ENCODE assay signal across 12 cellular contexts in genomic region chr22:46104881-46105493, GRCh38. TPM values are rescaled to one million over a fixed set of nuclear protein-coding genes. Genes with fewer than 3 reads are reported as not detected.
DNase-seq lines count a peak whose midpoint lies in the region; ATAC-seq, FAIRE-seq and TF ChIP-seq lines count a peak whose summit lies in the region.
"Had no signal": no experiment of that assay in that cellular context is flagged by ENCODE, and none has a peak within 500 bp of the region (broad histone marks: within the 10 kb centered on the region; RNA-seq: fewer than 3 reads in every experiment).

No MANE protein-coding gene starts in this region.

- no peak for DNase-seq in HCT116 (ENCODE audit: low read depth, low spot score)
- peak; percentile 79 for DNase-seq in MCF 10A (ENCODE audit: unreplicated experiment)
- DNase-seq in HepG2 (ENCODE audit: low spot score), result no peak
- no peak for DNase-seq in stomach
- DNase-seq in AG08395 (ENCODE audit: low spot score), result no peak
- no peak for DNase-seq in activated CD4-positive, alpha-beta T cell treated with anti-CD3 and anti-CD28 coated beads for 4 hours
- DNase-seq in type B pancreatic cell (ENCODE audit: extremely low spot score, unreplicated experiment), result no peak
- no peak for DNase-seq in HAP-1 (ENCODE audit: low spot score in 2 of 2)
- DNase-seq: activated CD8-positive, alpha-beta memory T cell treated with anti-CD3 and anti-CD28 coated beads, Interleukin-2, amount 50 U/mL, for 4 hours; cerebellar nuclear complex had no signal

- H3K36me3 ChIP-seq in HCT116 (ENCODE audit: control insufficient read depth in 1 of 2, insufficient read depth in 2 of 2, low read length in 2 of 2), result peaks cover 11 to 32% of the 10 kb centered on the region in 2 experiments; a peak in 3 of 4 replicates
- H3K36me3 ChIP-seq in HepG2 (replicated peaks in 1 of 2; ENCODE audit: control insufficient read depth in 1 of 2, insufficient read depth in 2 of 2, low read length in 2 of 2), result no peaks in the 10 kb centered on the region
- H3K36me3 ChIP-seq in stomach, result peaks cover 58 to 91% (median 79%) of the 10 kb centered on the region in 4 donors
- peaks cover 49% of the 10 kb centered on the region for H3K36me3 ChIP-seq in HAP-1 (replicated peaks)

- TF ChIP-seq RAD21 in HCT116 (IDR thresholded peaks at IDR 0.05; ENCODE audit: low read depth) (no peak), HepG2 (CRISPR knock-in tag; IDR thresholded peaks at IDR 0.05) (no peak)

- no peak for TF ChIP-seq POLR2A in HCT116 (IDR thresholded peaks at IDR 0.05; ENCODE audit: borderline replicate concordance, extremely low read depth, insufficient read depth, insufficient read length)
- no peak for TF ChIP-seq POLR2A in HepG2 (IDR thresholded peaks at IDR 0.05; ENCODE audit: insufficient read depth in 1 of 2, low read depth in 2 of 2, low read length in 2 of 2)
- no peak for TF ChIP-seq POLR2A in stomach (IDR thresholded peaks at IDR 0.05)

- H3K27me3 ChIP-seq in HCT116 (ENCODE audit: insufficient read depth, low read length), result no peaks in the 10 kb centered on the region
- peaks cover 6 to 20% of the 10 kb centered on the region in 2 experiments; a peak in 4 of 5 replicates for H3K27me3 ChIP-seq in HepG2 (ENCODE audit: control insufficient read depth in 1 of 2, insufficient read depth in 2 of 2, low read length in 2 of 2)
- H3K27me3 ChIP-seq in stomach, result no peaks in the 10 kb centered on the region
- H3K27me3 ChIP-seq in HAP-1 (ENCODE audit: low read depth), result no peaks in the 10 kb centered on the region

- H3K27ac ChIP-seq in HCT116 (ENCODE audit: low read depth, low read length), result peak overlapping the region; percentile 38; the same call in 1 of the 2 replicates
- H3K27ac ChIP-seq in HepG2 (ENCODE audit: extremely low read length, insufficient read depth, low read length), result no peak overlapping the region
- peak overlapping the region; percentile 65 to 91 (median 90) for H3K27ac ChIP-seq in stomach

- no peak for ATAC-seq in HCT116
- no peak for ATAC-seq in HepG2
- ATAC-seq: natural killer cell treated with Interleukin-12 subunit alpha and Interleukin-12 subunit beta and Interleukin-15 and Interleukin-18, amount 100 ng/mL, for 72 hours had no signal

- H3K9ac ChIP-seq in HCT116 (ENCODE audit: low read length) (no peak overlapping the region), HepG2 (ENCODE audit: insufficient read depth, low read depth, low read length) (no peak overlapping the region)

- TF ChIP-seq EP300 in HepG2 (IDR thresholded peaks at IDR 0.05; ENCODE audit: low read depth in 2 of 2, low read length in 2 of 2) (no peak), HepG2 (CRISPR knock-in tag; IDR thresholded peaks at IDR 0.05; ENCODE audit: borderline replicate concordance) (no peak), stomach (IDR thresholded peaks at IDR 0.05) (no peak)

- BruUV-seq in HCT116 (replicated peaks; lab: Mats Ljungman, UMichigan) (no TSS peak), MCF 10A (replicated peaks; lab: Mats Ljungman, UMichigan) (no TSS peak), HepG2 (replicated peaks; lab: Mats Ljungman, UMichigan) (no TSS peak)

- H3K36me3 Mint-ChIP-seq in MCF 10A (ENCODE audit: insufficient read depth, unreplicated experiment) (peaks cover 98% of the 10 kb centered on the region), type B pancreatic cell (no peaks in the 10 kb centered on the region)
- H3K36me3 Mint-ChIP-seq: natural killer cell treated with Interleukin-12 subunit alpha and Interleukin-12 subunit beta and Interleukin-15 and Interleukin-18, amount 100 ng/mL, for 72 hours had no signal

- H3K9me2 ChIP-seq in HCT116 (ENCODE audit: insufficient read depth), result no peaks in the 10 kb centered on the region

- H3K4me3 Mint-ChIP-seq in MCF 10A (ENCODE audit: unreplicated experiment) (no peak overlapping the region), type B pancreatic cell (no peak overlapping the region)
- H3K4me3 Mint-ChIP-seq: natural killer cell treated with Interleukin-12 subunit alpha and Interleukin-12 subunit beta and Interleukin-15 and Interleukin-18, amount 100 ng/mL, for 72 hours had no signal

- no peaks in the 10 kb centered on the region for H3K27me3 Mint-ChIP-seq in MCF 10A (ENCODE audit: insufficient read depth, unreplicated experiment)
- no peaks in the 10 kb centered on the region for H3K27me3 Mint-ChIP-seq in type B pancreatic cell
- H3K27me3 Mint-ChIP-seq: natural killer cell treated with Interleukin-12 subunit alpha and Interleukin-12 subunit beta and Interleukin-15 and Interleukin-18, amount 100 ng/mL, for 72 hours had no signal

- TF ChIP-seq CTCF in HCT116 (IDR thresholded peaks at IDR 0.05 in 2 of 3, conservative IDR thresholded peaks at IDR 0.05 in 1 of 3; ENCODE audit: borderline replicate concordance in 1 of 3, insufficient read depth in 1 of 3, low read depth in 2 of 3, low read length in 2 of 3) (no peak), MCF 10A (IDR thresholded peaks at IDR 0.05; ENCODE audit: unreplicated experiment) (peak; percentile 13), HepG2 (CRISPR knock-in tag; IDR thresholded peaks at IDR 0.05) (no peak), stomach (IDR thresholded peaks at IDR 0.05) (no peak), type B pancreatic cell (conservative IDR thresholded peaks at IDR 0.05) (no peak)

- H3K9me3 Mint-ChIP-seq in MCF 10A (ENCODE audit: unreplicated experiment) (no peaks in the 10 kb centered on the region), type B pancreatic cell (no peaks in the 10 kb centered on the region)
- H3K9me3 Mint-ChIP-seq: natural killer cell treated with Interleukin-12 subunit alpha and Interleukin-12 subunit beta and Interleukin-15 and Interleukin-18, amount 100 ng/mL, for 72 hours had no signal

- in situ Hi-C loops in HepG2 (cut with HindIII; ENCODE audit: extremely low pct_ligation_motif_present, low pct_unique_long_range_greater_than_20kb) (loop anchor here (5.0 to 25.0 kb wide), 2 partner anchors 93 to 468 kb away; no protein-coding TSS in a partner anchor), HAP-1 (cut with MboI; ENCODE audit: low sequenced_read_pairs) (no loop called here)

- intact Hi-C loops in HCT116 (cut with micrococcal nuclease), result no loop called here
- intact Hi-C loops in MCF 10A (cut with micrococcal nuclease), result loop anchor here (2.0 to 5.0 kb wide), 2 partner anchors 20 to 33 kb away; no protein-coding TSS in a partner anchor
- intact Hi-C loops in HepG2 (cut with micrococcal nuclease; ENCODE audit: unreplicated experiment), result no loop called here
- intact Hi-C loops in stomach (cut with DNase I; ENCODE audit: low total_unique reads), result no loop called here

- peaks cover 48% of the 10 kb centered on the region; the same call in 1 of the 2 replicates for H3K79me2 ChIP-seq in HCT116 (ENCODE audit: insufficient read depth, low read length)
- no peaks in the 10 kb centered on the region for H3K79me2 ChIP-seq in HepG2 (ENCODE audit: insufficient read depth, low read length)

- H4K20me1 ChIP-seq in HCT116 (ENCODE audit: insufficient read depth) (no peaks in the 10 kb centered on the region), HepG2 (ENCODE audit: insufficient read depth, low read length) (no peaks in the 10 kb centered on the region)

- H3K4me1 ChIP-seq in HCT116 (ENCODE audit: control insufficient read depth in 1 of 2, insufficient read depth in 2 of 2, low read length in 2 of 2), result peaks cover 3 to 46% of the 10 kb centered on the region in 2 experiments; a peak in 3 of 4 replicates
- H3K4me1 ChIP-seq in HepG2 (ENCODE audit: insufficient read depth, low read length), result peaks cover 54% of the 10 kb centered on the region
- H3K4me1 ChIP-seq in stomach, result peaks cover 81 to 100% (median 96%) of the 10 kb centered on the region in 4 donors
- no peaks in the 10 kb centered on the region for H3K4me1 ChIP-seq in HAP-1

- WGBS in HepG2 (ENCODE audit: low lambda C conversion rate), result no CpG with 5 or more reads among the region's 17 CpGs
- whole genome bisulfite sequencing in stomach, 5 donors, result 52 to 60% (median 53%) methylated on average over 14 to 17 of the region's 17 CpGs

- H3K4me2 ChIP-seq in HCT116 (ENCODE audit: low read length) (no peak overlapping the region), HepG2 (ENCODE audit: low read depth, low read length) (peak overlapping the region; percentile 93)

- H3K27ac Mint-ChIP-seq in MCF 10A (ENCODE audit: low read depth, unreplicated experiment) (peak overlapping the region; percentile 93), type B pancreatic cell (no peak overlapping the region)
- H3K27ac Mint-ChIP-seq: natural killer cell treated with Interleukin-12 subunit alpha and Interleukin-12 subunit beta and Interleukin-15 and Interleukin-18, amount 100 ng/mL, for 72 hours had no signal

- POLR2A ChIA-PET in HCT116 (lab: Charles Lee) (no interaction called here), MCF 10A (lab: Yijun Ruan, JAX) (interaction anchor here (0.9 to 1.0 kb wide), 4 partner anchors 19 to 98 kb away, joined by 3 read pairs; no protein-coding TSS in a partner anchor), HepG2 (lab: Yijun Ruan, JAX) (no interaction called here)

- H3K4me1 Mint-ChIP-seq in MCF 10A (ENCODE audit: insufficient read depth, unreplicated experiment) (peaks cover 48% of the 10 kb centered on the region), type B pancreatic cell (ENCODE audit: unreplicated experiment) (peaks cover 7% of the 10 kb centered on the region)

- RAD21 ChIA-PET in HCT116 (lab: Charles Lee; ENCODE audit: low non-redundant PET in 1 of 2, low total read pairs in 2 of 2, uncharacterized antibody in 2 of 2, unreplicated experiment in 2 of 2), result no interaction called here

- H2AFZ ChIP-seq in HCT116 (ENCODE audit: low read depth, low read length, poor library complexity, severe bottlenecking), result no peak overlapping the region
- H2AFZ ChIP-seq in HepG2 (ENCODE audit: low read length), result no peak overlapping the region

- no peak overlapping the region for H3K4me3 ChIP-seq in HCT116 (replicated peaks in 1 of 2; ENCODE audit: low read depth in 1 of 2, low read length in 2 of 2)
- H3K4me3 ChIP-seq in HepG2 (replicated peaks in 1 of 3; ENCODE audit: insufficient read depth in 1 of 3, low read depth in 2 of 3, low read length in 3 of 3), result 0 out of 6 replicates have a peak overlapping the region, but pooled peaks of 1 of the 3 experiments have one; percentile 38
- peak overlapping the region in 1 of 4 donors; percentile 25 for H3K4me3 ChIP-seq in stomach
- no peak overlapping the region for H3K4me3 ChIP-seq in HAP-1

- CTCF ChIA-PET in HCT116 (lab: Charles Lee) (no interaction called here), MCF 10A (lab: Yijun Ruan, JAX) (interaction anchor here (0.6 to 1.0 kb wide), 4 partner anchors 12 to 104 kb away, joined by 3 to 4 read pairs (median 3); no protein-coding TSS in a partner anchor), HepG2 (lab: Yijun Ruan, JAX; ENCODE audit: low intra/inter-chr PET ratio, low total read pairs) (no interaction called here)

- FAIRE-seq in HepG2 (lab: Jason Lieb, UNC), result no peak
- FAIRE-seq: GM19239 had no signal

- H3K9me3 ChIP-seq in HCT116 (ENCODE audit: control insufficient read depth in 1 of 2, insufficient read depth in 1 of 2, low read depth in 1 of 2, low read length in 2 of 2) (no peaks in the 10 kb centered on the region), HepG2 (ENCODE audit: low read length) (no peaks in the 10 kb centered on the region), stomach (no peaks in the 10 kb centered on the region), HAP-1 (no peaks in the 10 kb centered on the region)

RNA-seq across cellular contexts. Expression of gene PPARA, which starts 45.3 kb away (rescaled TPM):
- total RNA-seq in HCT116 (2021; ENCODE audit: unreplicated experiment), result 14.5 TPM
- 4.8 and 5.6 TPM in 2 replicates for polyA plus RNA-seq in HCT116 (2012)
- 8.0 and 10.1 TPM in 2 replicates for total RNA-seq in MCF 10A (2022)
- total RNA-seq in HepG2 (2016; rRNA removed; fragmentation: Illumina TruSeq; extraction: Trizol), result 24.7 and 32.0 TPM in 2 replicates
- 25.2 and 27.4 TPM in 2 replicates for total RNA-seq in HepG2 (2016; cell fraction: cytosol; rRNA removed; fragmentation: Illumina TruSeq; extraction: Trizol; ENCODE audit: low read depth)
- 25.2 and 26.2 TPM in 2 replicates for total RNA-seq in HepG2 (2016; cell fraction: insoluble cytoplasmic fraction; rRNA removed; fragmentation: Illumina TruSeq; extraction: Trizol)
- 42.1 and 44.8 TPM in 2 replicates for total RNA-seq in HepG2 (2016; cell fraction: membrane; rRNA removed; fragmentation: Illumina TruSeq; extraction: Trizol)
- total RNA-seq in HepG2 (2016; cell fraction: nucleus; rRNA removed; fragmentation: Illumina TruSeq; extraction: Trizol), result 16.8 and 21.1 TPM in 2 replicates
- 16.6 and 18.2 TPM in 2 replicates for polyA plus RNA-seq in HepG2 (2011; rRNA removed)
- polyA plus RNA-seq in HepG2 (2011; cell fraction: cytosol; rRNA removed), result 14.0 and 14.5 TPM in 2 replicates
- 11.7 and 12.6 TPM in 2 replicates for polyA plus RNA-seq in HepG2 (2011; cell fraction: nucleus; rRNA removed)
- polyA plus RNA-seq in HepG2 (2012), result 20.9 and 22.5 TPM in 2 replicates
- 26.1 and 26.5 TPM in 2 replicates for polyA plus RNA-seq in HepG2 (2016; cell fraction: cytosol; fragmentation: Illumina TruSeq; extraction: Trizol; ENCODE audit: low read depth)
- 15.3 and 15.6 TPM in 2 replicates for polyA plus RNA-seq in HepG2 (2016; cell fraction: insoluble cytoplasmic fraction; fragmentation: Illumina TruSeq; extraction: Trizol; ENCODE audit: low read depth)
- polyA plus RNA-seq in HepG2 (2016; cell fraction: membrane; fragmentation: Illumina TruSeq; extraction: Trizol; ENCODE audit: low read depth), result 29.1 and 30.3 TPM in 2 replicates
- polyA plus RNA-seq in HepG2 (2016; cell fraction: nucleus; fragmentation: Illumina TruSeq; extraction: Trizol; ENCODE audit: insufficient read depth, low read depth), result 21.2 and 21.4 TPM in 2 replicates
- 7.8 and 47.2 TPM in 2 replicates for polyA minus RNA-seq in HepG2 (2011; rRNA and poly(A)+ RNA removed; ENCODE audit: low replicate concordance)
- polyA minus RNA-seq in HepG2 (2011; cell fraction: cytosol; rRNA and poly(A)+ RNA removed), result 23.7 and 30.1 TPM in 2 replicates
- polyA minus RNA-seq in HepG2 (2011; cell fraction: nucleus; rRNA and poly(A)+ RNA removed), result 30.8 and 34.2 TPM in 2 replicates
- 10 to 100 TPM in 4 of 5 donors, 1 to 10 TPM in 1; 8.2 to 28.8 (median 19.4) TPM for total RNA-seq in stomach
- polyA plus RNA-seq in stomach, result 1 to 10 TPM; 3.4 to 8.6 (median 5.3) TPM
- 22.7 and 22.9 TPM in 2 replicates for total RNA-seq in type B pancreatic cell (ENCODE audit: low replicate concordance)
